Comparison of ENCODE assay signal across 24 cellular contexts in the genomic region with DNA sequence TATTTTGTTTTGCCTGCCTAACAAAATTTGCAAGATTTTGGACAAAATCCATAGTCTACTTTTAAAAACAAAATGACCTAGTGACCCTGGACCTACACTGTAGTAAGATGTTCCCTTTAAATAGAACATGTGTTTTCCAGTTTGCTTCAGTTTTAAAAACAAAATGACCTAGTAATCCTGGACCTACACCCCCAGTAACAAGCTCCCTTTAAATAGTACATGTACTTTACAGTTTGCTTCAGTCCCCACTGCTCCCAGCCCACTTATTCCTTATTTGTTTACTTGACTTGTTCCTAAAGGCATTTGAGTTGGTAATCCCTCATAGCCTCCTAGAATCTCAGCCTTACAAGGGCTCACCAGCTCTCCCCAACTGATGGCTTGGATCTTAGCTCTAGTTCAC. TPM values are rescaled to one million over a fixed set of nuclear protein-coding genes. Genes with fewer than 3 reads are reported as not detected.
DNase-seq lines count a peak whose midpoint lies in the region; ATAC-seq and TF ChIP-seq lines count a peak whose summit lies in the region.
"Had no signal": no experiment of that assay in that cellular context is flagged by ENCODE, and none has a peak within 500 bp of the region (broad histone marks: within the 10 kb centered on the region; RNA-seq: fewer than 3 reads in every experiment).

No MANE protein-coding gene starts in this region.

- H3K4me3 ChIP-seq in GM23338 (no peak overlapping the region), endodermal cell (ENCODE audit: low read length) (no peak overlapping the region), smooth muscle cell (no peak overlapping the region)
- H3K4me3 ChIP-seq: cardiac muscle cell, sigmoid colon, transverse colon had no signal

- H3K27me3 Mint-ChIP-seq in GM23338 (ENCODE audit: insufficient read depth, low read depth, poor library complexity), result no peaks in the 10 kb centered on the region
- H3K27me3 Mint-ChIP-seq in WTC11 (ENCODE audit: low read depth), result no peaks in the 10 kb centered on the region
- H3K27me3 Mint-ChIP-seq in endodermal cell (ENCODE audit: insufficient read depth), result no peaks in the 10 kb centered on the region
- H3K27me3 Mint-ChIP-seq: naive thymus-derived CD8-positive, alpha-beta T cell; stimulated activated memory B cell treated with anti-CD40 and anti-IgM and Interleukin-4, amounts not matched to agents 10 μg/mL and 1 μg/mL and 100 μg/mL, for 72 hours; T-cell had no signal

- H3F3A ChIP-seq in GM23338 (replicated peaks; ENCODE audit: low read depth) (no peaks in the 10 kb centered on the region; the same call in 1 of the 2 replicates), smooth muscle cell (ENCODE audit: low read depth) (peaks cover 21% of the 10 kb centered on the region)

- H3K27ac ChIP-seq in GM23338 (ENCODE audit: low read depth) (peak overlapping the region; percentile 60), endodermal cell (ENCODE audit: low read depth, low read length) (no peak overlapping the region), smooth muscle cell (ENCODE audit: low read depth) (peak overlapping the region; percentile 22)
- H3K27ac ChIP-seq: cardiac muscle cell had no signal

- no peaks in the 10 kb centered on the region for H3K9me3 Mint-ChIP-seq in GM23338
- no peaks in the 10 kb centered on the region for H3K9me3 Mint-ChIP-seq in WTC11
- H3K9me3 Mint-ChIP-seq in endodermal cell, result no peaks in the 10 kb centered on the region
- H3K9me3 Mint-ChIP-seq: activated T-helper 2 cell treated with anti-CD3 and anti-CD28 coated beads, Interferon-gamma antibody, Interleukin-2, Interleukin-4, amounts not matched to agents 10 μg/mL and 5 μg/mL and 100 μg/mL, durations not matched to agents 14 hours and 24 hours and 36 hours; naive thymus-derived CD8-positive, alpha-beta T cell; stimulated activated memory B cell treated with anti-CD40 and anti-IgM and Interleukin-4, amounts not matched to agents 10 μg/mL and 1 μg/mL and 100 μg/mL, for 72 hours; T-cell had no signal

- no peaks in the 10 kb centered on the region for H3K79me2 ChIP-seq in GM23338 (replicated peaks; ENCODE audit: insufficient read depth)
- peaks cover 7% of the 10 kb centered on the region for H3K79me2 ChIP-seq in smooth muscle cell (ENCODE audit: low read depth)

- H4K20me1 ChIP-seq in GM23338 (replicated peaks; ENCODE audit: insufficient read depth) (no peaks in the 10 kb centered on the region), smooth muscle cell (ENCODE audit: low read depth) (no peaks in the 10 kb centered on the region)

- TF ChIP-seq CTCF in GM23338 (conservative IDR thresholded peaks at IDR 0.05; ENCODE audit: low read depth in 2 of 2) (no peak), WTC11 (IDR thresholded peaks at IDR 0.05) (no peak), endodermal cell (conservative IDR thresholded peaks at IDR 0.05) (no peak), smooth muscle cell (IDR thresholded peaks at IDR 0.05; ENCODE audit: borderline replicate concordance, insufficient read depth, poor library complexity, severe bottlenecking) (no peak)

- DNase-seq in GM23338 (ENCODE audit: low spot score), result no peak
- no peak for DNase-seq in WTC11 (ENCODE audit: low spot score)
- DNase-seq in endodermal cell, result no peak
- no peak for DNase-seq in smooth muscle cell (lab: John Stamatoyannopoulos, UW; ENCODE audit: unreplicated experiment)
- no peak for DNase-seq in midbrain (lab: John Stamatoyannopoulos, UW)
- DNase-seq in Ammon's horn (ENCODE audit: low spot score), result no peak
- DNase-seq in NCI-H2107 treated with DMSO at 0.1 percent for 48 hours (lab: John Stamatoyannopoulos, UW; ENCODE audit: unreplicated experiment), result no peak
- no peak for DNase-seq in NCI-H146 (lab: John Stamatoyannopoulos, UW)
- DNase-seq: activated CD4-positive, alpha-beta T cell treated with anti-CD3 and anti-CD28 coated beads for 4 hours; DMS79 treated with DMSO at 0.1 percent for 48 hours; left colon; naive thymus-derived CD8-positive, alpha-beta T cell; NCI-H1417; NCI-H2107; NCI-H69; Right ventricle myocardium superior; sigmoid colon; T-cell; transverse colon had no signal

- H3K4me1 ChIP-seq in GM23338 (ENCODE audit: insufficient read depth) (peaks cover 31% of the 10 kb centered on the region), endodermal cell (ENCODE audit: control insufficient read depth, insufficient read depth, low read length) (no peaks in the 10 kb centered on the region), smooth muscle cell (ENCODE audit: low read depth) (peaks cover 5% of the 10 kb centered on the region)

- H3K4me1 Mint-ChIP-seq in GM23338 (peaks cover 20% of the 10 kb centered on the region; the same call in 2 of the 3 replicates), WTC11 (peaks cover 24% of the 10 kb centered on the region), endodermal cell (no peaks in the 10 kb centered on the region)

- H3K4me2 ChIP-seq in GM23338 (no peak overlapping the region), smooth muscle cell (peak overlapping the region; percentile 6)

- ATAC-seq in GM23338 (no peak), WTC11 (no peak)
- ATAC-seq: esophagus mucosa; HepG2; left colon; naive thymus-derived CD8-positive, alpha-beta T cell; stimulated activated memory B cell treated with anti-CD40 and anti-IgM and Interleukin-4, amounts not matched to agents 10 μg/mL and 1 μg/mL and 100 μg/mL, for 72 hours; T-cell had no signal

- CTCF ChIA-PET in WTC11 (lab: Charles Lee), result interaction anchor here (1.2 kb wide), 2 partner anchors 33 to 55 kb away, joined by 3 to 4 read pairs; no protein-coding TSS in a partner anchor

- H3K27ac Mint-ChIP-seq in GM23338 (peak overlapping the region; percentile 48; the same call in 1 of the 2 replicates), WTC11 (peak overlapping the region; percentile 51), endodermal cell (peak overlapping the region; percentile 13)
- H3K27ac Mint-ChIP-seq: activated T-helper 2 cell treated with anti-CD3 and anti-CD28 coated beads, Interferon-gamma antibody, Interleukin-2, Interleukin-4, amounts not matched to agents 10 μg/mL and 5 μg/mL and 100 μg/mL, durations not matched to agents 14 hours and 24 hours and 36 hours; stimulated activated memory B cell treated with anti-CD40 and anti-IgM and Interleukin-4, amounts not matched to agents 10 μg/mL and 1 μg/mL and 100 μg/mL, for 72 hours; T-cell had no signal

- H3K9me3 ChIP-seq in endodermal cell (ENCODE audit: control insufficient read depth, low read length) (no peaks in the 10 kb centered on the region), smooth muscle cell (replicated peaks; ENCODE audit: low read depth) (no peaks in the 10 kb centered on the region)
- H3K9me3 ChIP-seq: sigmoid colon, transverse colon had no signal

- POLR2A ChIA-PET in WTC11 (lab: Charles Lee), result no interaction called here

- H3K36me3 ChIP-seq in GM23338 (ENCODE audit: insufficient read depth), result 0 out of 2 replicates have a peak, but pooled peaks cover 4% of the 10 kb centered on the region
- H3K36me3 ChIP-seq in endodermal cell (ENCODE audit: control insufficient read depth, insufficient read depth, low read length), result peaks cover 69% of the 10 kb centered on the region
- no peaks in the 10 kb centered on the region for H3K36me3 ChIP-seq in smooth muscle cell (ENCODE audit: low read depth)

- no peaks in the 10 kb centered on the region for H3K9me2 ChIP-seq in GM23338 (ENCODE audit: insufficient read depth)

- no peak overlapping the region for H3K4me3 Mint-ChIP-seq in GM23338
- H3K4me3 Mint-ChIP-seq in WTC11, result no peak overlapping the region
- H3K4me3 Mint-ChIP-seq in endodermal cell, result no peak overlapping the region
- H3K4me3 Mint-ChIP-seq: naive thymus-derived CD8-positive, alpha-beta T cell; stimulated activated memory B cell treated with anti-CD40 and anti-IgM and Interleukin-4, amounts not matched to agents 10 μg/mL and 1 μg/mL and 100 μg/mL, for 72 hours; T-cell had no signal

- H3K36me3 Mint-ChIP-seq in GM23338 (ENCODE audit: low read depth) (peaks cover 19% of the 10 kb centered on the region; the same call in 2 of the 3 replicates), WTC11 (peaks cover 11% of the 10 kb centered on the region), endodermal cell (ENCODE audit: low read depth) (peaks cover 40% of the 10 kb centered on the region)

- H3K9ac ChIP-seq in endodermal cell (ENCODE audit: extremely low read depth, low read length, poor library complexity, severe bottlenecking) (no peak overlapping the region), smooth muscle cell (ENCODE audit: low read depth) (no peak overlapping the region)

- no peak overlapping the region for H2AFZ ChIP-seq in GM23338
- H2AFZ ChIP-seq in smooth muscle cell (ENCODE audit: low read depth), result no peak overlapping the region

- H3K27me3 ChIP-seq in GM23338 (ENCODE audit: insufficient read depth) (no peaks in the 10 kb centered on the region), endodermal cell (ENCODE audit: control insufficient read depth, insufficient read depth, low read length, poor library complexity, severe bottlenecking) (no peaks in the 10 kb centered on the region), smooth muscle cell (ENCODE audit: low read depth) (no peaks in the 10 kb centered on the region)
- H3K27me3 ChIP-seq: cardiac muscle cell, sigmoid colon, transverse colon had no signal

TF ChIP-seq in GM23338, 12 proteins besides CTCF, POLR2A, EP300 and RAD21 (continues in another document):
- TF ChIP-seq ZNF331 (CRISPR knock-in tag; IDR thresholded peaks at IDR 0.05; ENCODE audit: low read depth) (no peak), NANOG (IDR thresholded peaks at IDR 0.05; ENCODE audit: borderline replicate concordance) (no peak)

RNA-seq across cellular contexts. Expression of gene HTR2B, which starts 34.5 kb away (rescaled TPM):
- not detected in 2 replicates for total RNA-seq in GM23338 (2014; rRNA removed; shearing (Covaris generic))
- polyA plus RNA-seq in GM23338 (2016; fragmentation: Nextera tagmentation; extraction: Ambion mirVana) (0.16 and 0.47 TPM in 2 replicates), smooth muscle cell (0.07 TPM in 1 of 2 replicates, not detected in the other)
- total RNA-seq in WTC11 (2021) (not detected in 3 replicates), endodermal cell (not detected), smooth muscle cell (not detected in 2 replicates)
- not detected for polyA plus RNA-seq in endodermal cell (2013, experiment 1 of 2)
- not detected for polyA plus RNA-seq in endodermal cell (2013, experiment 2 of 2)
- total RNA-seq: activated T-helper 2 cell treated with anti-CD3 and anti-CD28 coated beads, Interferon-gamma antibody, Interleukin-2, Interleukin-4, amounts not matched to agents 10 μg/mL and 5 μg/mL and 100 μg/mL, durations not matched to agents 14 hours and 24 hours and 36 hours; cardiac muscle cell; esophagus mucosa; HepG2; naive thymus-derived CD8-positive, alpha-beta T cell had no signal
- polyA plus RNA-seq: cardiac muscle cell had no signal

RNA-seq across cellular contexts. Expression of gene ARMC9, which starts 39.1 kb away (rescaled TPM):
- total RNA-seq in GM23338 (2014; rRNA removed; shearing (Covaris generic)), result 56.0 and 63.6 TPM in 2 replicates
- polyA plus RNA-seq in GM23338 (2016; fragmentation: Nextera tagmentation; extraction: Ambion mirVana), result 24.4 and 29.2 TPM in 2 replicates
- 34.5 to 37.5 TPM (median 34.9 TPM) in 3 replicates for total RNA-seq in WTC11 (2021)
- 10 to 100 TPM; 41.7 to 51.5 TPM for total RNA-seq in endodermal cell
- 25.5 TPM for polyA plus RNA-seq in endodermal cell (2013, experiment 1 of 2)
- 24.7 TPM for polyA plus RNA-seq in endodermal cell (2013, experiment 2 of 2)
- 34.7 and 38.6 TPM in 2 replicates for total RNA-seq in smooth muscle cell
- 42.9 and 51.0 TPM in 2 replicates for polyA plus RNA-seq in smooth muscle cell
